9 cellular contexts compared by ENCODE assay signal in the genomic region with DNA sequence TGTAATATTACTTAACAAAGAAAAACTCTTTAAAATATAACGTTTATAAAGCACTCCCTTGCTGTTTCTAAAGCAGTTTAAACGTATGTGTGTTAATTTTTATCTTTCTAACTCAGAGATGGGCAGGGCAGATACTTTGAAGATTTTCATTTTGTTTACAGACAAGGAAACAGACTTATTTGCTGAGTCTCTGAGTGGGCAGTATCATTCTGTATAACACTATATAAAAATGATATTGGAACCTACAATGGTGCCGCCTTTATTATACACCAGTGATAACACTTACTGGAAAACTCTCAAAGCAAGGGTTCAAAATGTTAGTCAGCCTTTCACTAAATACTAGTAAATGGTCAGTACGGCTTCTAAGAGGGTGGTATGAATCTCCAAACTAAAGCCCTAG.
"Had no signal": no experiment of that assay in that cellular context is flagged by ENCODE, and none has a peak within 500 bp of the region (broad histone marks: within the 10 kb centered on the region; RNA-seq: fewer than 3 reads in every experiment).

No MANE protein-coding gene starts in this region.

- ATAC-seq: HCT116, HepG2 had no signal

- FAIRE-seq: HepG2 had no signal

- H3K27me3 Mint-ChIP-seq: IgD-negative memory B cell had no signal

- H3K4me1 ChIP-seq: HAP-1 had no signal

- H3K4me3 Mint-ChIP-seq: HFFc6, IgD-negative memory B cell had no signal

- H3K9me3 ChIP-seq: HAP-1 had no signal

- H3K36me3 ChIP-seq: HAP-1 had no signal

- H3K4me3 ChIP-seq: GM23248, HAP-1 had no signal

- H3K27ac Mint-ChIP-seq: HFFc6 had no signal

- DNase-seq: GM23248, GOT3, H7, HFFc6 had no signal

- H3K27ac ChIP-seq: GM23248, HL-60 had no signal
